ENCODE assay signal across 12 cellular contexts in the genomic region with DNA sequence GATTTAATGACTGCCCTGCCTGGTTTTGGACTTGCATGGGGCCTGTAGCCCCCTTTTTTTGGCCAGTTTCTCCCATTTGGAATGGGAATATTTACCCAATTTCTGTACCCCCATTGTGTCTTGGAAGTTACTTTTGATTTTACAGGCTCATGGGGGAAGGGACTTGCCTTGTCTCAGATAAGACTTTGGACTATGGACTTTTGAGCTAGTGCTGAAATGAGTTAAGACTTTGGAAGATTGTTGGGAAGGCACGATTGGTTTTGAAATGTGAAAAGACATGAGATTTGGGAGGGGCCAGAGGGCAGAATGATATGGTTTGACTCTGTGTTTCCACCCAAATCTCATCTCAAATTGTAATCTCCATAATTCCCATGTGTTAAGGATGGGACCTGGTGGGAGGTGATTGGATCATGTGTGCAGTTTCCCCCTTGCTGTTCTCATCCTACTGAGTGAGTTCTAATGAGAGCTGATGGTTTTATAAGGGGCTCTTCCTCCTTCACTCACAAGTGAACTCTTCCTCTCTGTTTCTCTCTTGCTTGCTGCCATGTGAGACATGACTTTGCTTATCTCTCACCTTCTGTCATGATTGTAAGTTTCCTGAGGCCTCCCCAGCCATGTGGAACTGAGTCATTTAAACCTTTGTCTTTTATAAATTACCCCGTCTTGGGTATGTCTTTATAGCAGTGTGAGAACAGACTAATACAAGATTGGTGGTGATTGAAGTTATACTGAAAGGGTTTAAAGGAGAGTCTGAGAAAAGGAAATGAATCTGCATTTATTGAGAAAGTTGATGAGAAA. TPM values are rescaled to one million over a fixed set of nuclear protein-coding genes. Genes with fewer than 3 reads are reported as not detected.
DNase-seq lines count a peak whose midpoint lies in the region; ATAC-seq, FAIRE-seq and TF ChIP-seq lines count a peak whose summit lies in the region.
"Not testable (repeated sequence)": the region's sequence is repeated elsewhere in the genome, so short reads cannot be mapped to it uniquely, and the experiment has no call there.
"Had no signal": no experiment of that assay in that cellular context is flagged by ENCODE, and none has a peak within 500 bp of the region (broad histone marks: within the 10 kb centered on the region; RNA-seq: fewer than 3 reads in every experiment).

No MANE protein-coding gene starts in this region.

- peaks cover 20% of the 10 kb centered on the region for H3K9me3 Mint-ChIP-seq in astrocyte (ENCODE audit: unreplicated experiment)

- not testable (repeated sequence) for H2AFZ ChIP-seq in PC-9; astrocyte (ENCODE audit: low read depth, low read length)

- not testable (repeated sequence) for TF ChIP-seq POLR2A in A549 (IDR thresholded peaks at IDR 0.05; ENCODE audit: low read length)

- H3K27me3 Mint-ChIP-seq in astrocyte (ENCODE audit: low read depth, unreplicated experiment), result peaks cover 14% of the 10 kb centered on the region

- not testable (repeated sequence) for FAIRE-seq in A549 (lab: Jason Lieb, UNC)
- FAIRE-seq in astrocyte (lab: Jason Lieb, UNC), result peak; percentile 55

- H3K79me2 ChIP-seq in PC-9 (ENCODE audit: low read depth), result peaks cover 98% of the 10 kb centered on the region
- not testable (repeated sequence) for H3K79me2 ChIP-seq in astrocyte (ENCODE audit: insufficient read depth, low read length)

- not testable (repeated sequence) for H3K4me1 Mint-ChIP-seq in astrocyte (ENCODE audit: low read depth, unreplicated experiment)

- not testable (repeated sequence) for H3K4me3 Mint-ChIP-seq in astrocyte (ENCODE audit: unreplicated experiment)

- H3K9me2 ChIP-seq in PC-9 (ENCODE audit: insufficient read depth), result not testable (repeated sequence)

- H3K27me3 ChIP-seq in PC-9 (ENCODE audit: insufficient read depth, low read depth); astrocyte (ENCODE audit: insufficient read depth, low read length): not testable (repeated sequence)

- intact Hi-C loops in PC-9 (cut with micrococcal nuclease; ENCODE audit: unreplicated experiment); left colon (cut with DNase I, micrococcal nuclease); mucosa of descending colon (cut with DNase I, micrococcal nuclease): not testable (repeated sequence)

- CTCF ChIA-PET in A549 (lab: Yijun Ruan, JAX), result interaction anchor here (1.0 to 1.7 kb wide), 3 partner anchors 39 to 303 kb away, joined by 3 to 7 read pairs (median 3); partner anchors contain the start of gene UGT1A5
- CTCF ChIA-PET in PC-9 (lab: Charles Lee), result not testable (repeated sequence)

- not testable (repeated sequence) for H3K9ac ChIP-seq in astrocyte (ENCODE audit: low read length)

- peaks cover 86% of the 10 kb centered on the region for H3K36me3 ChIP-seq in PC-9 (ENCODE audit: low read depth)
- not testable (repeated sequence) for H3K36me3 ChIP-seq in astrocyte (ENCODE audit: insufficient read depth, low read length); mucosa of descending colon (ENCODE audit: low read depth)

- not testable (repeated sequence) for H3K36me3 Mint-ChIP-seq in astrocyte (ENCODE audit: low read depth, unreplicated experiment)

- not testable (repeated sequence) for TF ChIP-seq CTCF in A549 (IDR thresholded peaks at IDR 0.05); PC-9 (conservative IDR thresholded peaks at IDR 0.05); astrocyte (IDR thresholded peaks at IDR 0.05; ENCODE audit: insufficient read depth, low read depth, low read length); mucosa of descending colon (IDR thresholded peaks at IDR 0.05)

- TF ChIP-seq RAD21 in A549 (conservative IDR thresholded peaks at IDR 0.05 in 1 of 2, IDR thresholded peaks at IDR 0.05 in 1 of 2), result not testable (repeated sequence)

- not testable (repeated sequence) for DNase-seq in A549 (ENCODE audit: low read depth in 1 of 2, low spot score in 1 of 2); astrocyte (ENCODE audit: low read depth); left colon; mucosa of descending colon
- peak in 1 of 2 experiments; percentile 25 for DNase-seq in PC-9

- H3K27ac Mint-ChIP-seq in astrocyte (ENCODE audit: unreplicated experiment), result not testable (repeated sequence)

- not testable (repeated sequence) for H3K4me3 ChIP-seq in A549; PC-9; astrocyte (ENCODE audit: insufficient read depth, low read depth, low read length); mucosa of descending colon

- peak overlapping the region; percentile 91 to 94 for H3K27ac ChIP-seq in A549
- H3K27ac ChIP-seq in PC-9, result 0 out of 2 replicates have a peak overlapping the region, but pooled peaks have one; percentile 3
- not testable (repeated sequence) for H3K27ac ChIP-seq in astrocyte (ENCODE audit: low read depth, low read length)

- H3K4me2 ChIP-seq in A549; PC-9; astrocyte (ENCODE audit: low read length): not testable (repeated sequence)

- not testable (repeated sequence) for TF ChIP-seq EP300 in A549 (IDR thresholded peaks at IDR 0.05)

- BruUV-seq in PC-9 (replicated peaks; lab: Mats Ljungman, UMichigan), result not testable (repeated sequence)

- ATAC-seq in A549, result not testable (repeated sequence)
- ATAC-seq in left colon, result peak; percentile 52
- peak; percentile 65 for ATAC-seq in mucosa of descending colon

- H3K9me3 ChIP-seq in A549, result peaks cover 70% of the 10 kb centered on the region
- H3K9me3 ChIP-seq in PC-9 (ENCODE audit: insufficient read depth, low read depth); astrocyte (ENCODE audit: insufficient read depth, low read depth, low read length); mucosa of descending colon: not testable (repeated sequence)

- peaks cover 17% of the 10 kb centered on the region for H3K4me1 ChIP-seq in A549
- not testable (repeated sequence) for H3K4me1 ChIP-seq in PC-9 (replicated peaks; ENCODE audit: insufficient read depth); astrocyte (ENCODE audit: insufficient read depth, low read length); mucosa of descending colon (ENCODE audit: low read depth)

- H4K20me1 ChIP-seq in PC-9 (ENCODE audit: insufficient read depth), result peaks cover 31% of the 10 kb centered on the region
- H4K20me1 ChIP-seq in astrocyte (ENCODE audit: insufficient read depth, low read length), result not testable (repeated sequence)

- POLR2A ChIA-PET in A549 (lab: Yijun Ruan, JAX), result not testable (repeated sequence)
- POLR2A ChIA-PET in PC-9 (lab: Charles Lee; ENCODE audit: unreplicated experiment), result interaction anchor here (0.6 to 0.8 kb wide), 2 partner anchors 9 to 155 kb away, joined by 4 to 7 read pairs; no protein-coding TSS in a partner anchor

- WGBS in A549 (ENCODE audit: missing lambda C conversion rate), result 69% methylated on average over 2 of the region's 2 CpGs

- H3F3A ChIP-seq in PC-9 (ENCODE audit: insufficient read depth, low read depth), result peaks cover 53% of the 10 kb centered on the region

RNA-seq across cellular contexts. Expression of gene UGT1A1, which starts 8.7 kb away (rescaled TPM):
- polyA plus RNA-seq in A549 (2011; rRNA removed) (1.9 and 2.5 TPM in 2 replicates), A549 (2017; fragmentation: RNase III; extraction: RNeasy Plus Mini Kit Qiagen cat#74134 plus additional on column Dnase treatment) (1.4 to 2.0 TPM (median 1.9 TPM) in 3 replicates)
- polyA plus RNA-seq in A549 (2012; cell fraction: cytosol; rRNA removed), result 0.75 and 0.96 TPM in 2 replicates
- 0.64 and 0.89 TPM in 2 replicates for polyA plus RNA-seq in A549 (2012; cell fraction: nucleus; rRNA removed)
- polyA minus RNA-seq in A549 (2011; rRNA and poly(A)+ RNA removed), result 3.4 and 3.5 TPM in 2 replicates
- total RNA-seq in PC-9 (2021) (64.8 and 70.5 TPM in 2 replicates), astrocyte (not detected in 2 replicates), left colon (10 to 100 TPM in 1 of 2 donors, 1 to 10 TPM in 1; 4.0 to 13.6 TPM), mucosa of descending colon (1 to 10 TPM; 4.0 to 7.0 (median 4.9) TPM)
- total RNA-seq: A172; A673; CD4-positive, alpha-beta memory T cell; CD4-positive, CD25-positive, alpha-beta regulatory T cell; CD8-positive, alpha-beta memory T cell had no signal
- polyA plus RNA-seq: AG04450; CD14-positive monocyte; CD4-positive, alpha-beta memory T cell; CD4-positive, CD25-positive, alpha-beta regulatory T cell; CD8-positive, alpha-beta memory T cell had no signal

RNA-seq across cellular contexts. Expression of gene UGT1A3, which starts 22.6 kb away (rescaled TPM):
- polyA plus RNA-seq in A549 (2011; rRNA removed) (0.39 and 0.49 TPM in 2 replicates), A549 (2017; fragmentation: RNase III; extraction: RNeasy Plus Mini Kit Qiagen cat#74134 plus additional on column Dnase treatment) (0.08 to 0.23 TPM (median 0.17 TPM) in 3 replicates)
- 0.05 and 0.06 TPM in 2 replicates for polyA plus RNA-seq in A549 (2012; cell fraction: cytosol; rRNA removed)
- 0.07 and 0.09 TPM in 2 replicates for polyA plus RNA-seq in A549 (2012; cell fraction: nucleus; rRNA removed)
- 0.62 and 0.73 TPM in 2 replicates for polyA minus RNA-seq in A549 (2011; rRNA and poly(A)+ RNA removed)
- total RNA-seq in PC-9 (2021) (60.3 and 67.1 TPM in 2 replicates), astrocyte (not detected in 2 replicates), left colon (1 to 10 TPM; 2.0 to 3.0 TPM), mucosa of descending colon (1 to 10 TPM; 2.6 to 4.7 (median 2.7) TPM)
- total RNA-seq: A172; A673; CD4-positive, alpha-beta memory T cell; CD4-positive, CD25-positive, alpha-beta regulatory T cell; CD8-positive, alpha-beta memory T cell had no signal
- polyA plus RNA-seq: AG04450; CD14-positive monocyte; CD4-positive, alpha-beta memory T cell; CD4-positive, CD25-positive, alpha-beta regulatory T cell; CD8-positive, alpha-beta memory T cell had no signal

RNA-seq across cellular contexts. Expression of gene MROH2A, which starts 26.7 kb away (rescaled TPM):
- polyA plus RNA-seq in A549 (2011; rRNA removed), result 0.63 and 0.71 TPM in 2 replicates
- polyA plus RNA-seq in A549 (2012; cell fraction: cytosol; rRNA removed), result 0.25 and 0.26 TPM in 2 replicates
- 0.30 and 0.58 TPM in 2 replicates for polyA plus RNA-seq in A549 (2012; cell fraction: nucleus; rRNA removed)
- polyA plus RNA-seq in A549 (2017; fragmentation: RNase III; extraction: RNeasy Plus Mini Kit Qiagen cat#74134 plus additional on column Dnase treatment), result 0.04 to 0.28 TPM (median 0.10 TPM) in 3 replicates
- polyA minus RNA-seq in A549 (2011; rRNA and poly(A)+ RNA removed), result 0.54 TPM in 1 of 2 replicates, not detected in the other
- 1.4 and 2.9 TPM in 2 replicates for total RNA-seq in PC-9 (2021)
- total RNA-seq in astrocyte, result not detected in 2 replicates
- total RNA-seq in left colon, result under 1 TPM in 1 of 2 donors, not detected in 1; 0.24 TPM
- under 1 TPM in 1 of 3 donors, not detected in 2; 0.20 TPM for total RNA-seq in mucosa of descending colon
- total RNA-seq: A172; CD4-positive, alpha-beta memory T cell; CD4-positive, CD25-positive, alpha-beta regulatory T cell; CD8-positive, alpha-beta memory T cell had no signal
- polyA plus RNA-seq: AG04450; CD14-positive monocyte; CD4-positive, alpha-beta memory T cell; CD4-positive, CD25-positive, alpha-beta regulatory T cell; CD8-positive, alpha-beta memory T cell had no signal

RNA-seq across cellular contexts. Expression of gene UGT1A4, which starts 32.9 kb away (rescaled TPM):
- polyA plus RNA-seq in A549 (2011; rRNA removed) (0.09 and 0.13 TPM in 2 replicates), A549 (2017; fragmentation: RNase III; extraction: RNeasy Plus Mini Kit Qiagen cat#74134 plus additional on column Dnase treatment) (0.05 to 0.14 TPM (median 0.12 TPM) in 3 replicates)
- 0.10 and 0.20 TPM in 2 replicates for polyA plus RNA-seq in A549 (2012; cell fraction: cytosol; rRNA removed)
- polyA plus RNA-seq in A549 (2012; cell fraction: nucleus; rRNA removed), result 0.30 and 0.43 TPM in 2 replicates
- polyA minus RNA-seq in A549 (2011; rRNA and poly(A)+ RNA removed), result 1.4 and 1.6 TPM in 2 replicates
- total RNA-seq in PC-9 (2021) (73.6 and 93.0 TPM in 2 replicates), astrocyte (not detected in 2 replicates), left colon (1 to 10 TPM; 2.2 to 4.0 TPM), mucosa of descending colon (1 to 10 TPM; 2.4 to 7.0 (median 2.9) TPM)
- total RNA-seq: A172; CD4-positive, alpha-beta memory T cell; CD4-positive, CD25-positive, alpha-beta regulatory T cell; CD8-positive, alpha-beta memory T cell had no signal
- polyA plus RNA-seq: AG04450; CD14-positive monocyte; CD4-positive, alpha-beta memory T cell; CD4-positive, CD25-positive, alpha-beta regulatory T cell; CD8-positive, alpha-beta memory T cell had no signal

RNA-seq across cellular contexts. Expression of gene UGT1A5, which starts 38.7 kb away (rescaled TPM):
- 0.05 TPM in 1 of 2 replicates, not detected in the other for polyA plus RNA-seq in A549 (2011; rRNA removed)
- 0.03 and 0.04 TPM in 2 replicates for polyA plus RNA-seq in A549 (2012; cell fraction: cytosol; rRNA removed)
- polyA plus RNA-seq in A549 (2012; cell fraction: nucleus; rRNA removed), result 0.02 TPM in 1 of 2 replicates, not detected in the other
- 0.12 TPM in 1 of 3 replicates, not detected in the others for polyA plus RNA-seq in A549 (2017; fragmentation: RNase III; extraction: RNeasy Plus Mini Kit Qiagen cat#74134 plus additional on column Dnase treatment)
- 1.1 and 1.2 TPM in 2 replicates for polyA minus RNA-seq in A549 (2011; rRNA and poly(A)+ RNA removed)
- total RNA-seq in PC-9 (2021), result 71.3 and 91.2 TPM in 2 replicates
- not detected in 2 replicates for total RNA-seq in astrocyte
- total RNA-seq in left colon, result 1 to 10 TPM; 2.1 to 3.7 TPM
- total RNA-seq in mucosa of descending colon, result 1 to 10 TPM; 2.1 to 6.5 (median 2.4) TPM
- total RNA-seq: A172; A673; CD4-positive, alpha-beta memory T cell; CD4-positive, CD25-positive, alpha-beta regulatory T cell; CD8-positive, alpha-beta memory T cell had no signal
- polyA plus RNA-seq: AG04450; CD14-positive monocyte; CD4-positive, alpha-beta memory T cell; CD4-positive, CD25-positive, alpha-beta regulatory T cell; CD8-positive, alpha-beta memory T cell had no signal

Comparison
In these comparisons a context has a peak if more than half of its experiments do, and no peak if none do; other contexts are left out.
1. RNA of gene UGT1A3, which starts 22.6 kb away (total RNA-seq): 60.3 to 67.1 TPM in PC-9; 2.0 to 3.0 TPM in left colon, 2.6 to 4.7 TPM in mucosa of descending colon and not detected in astrocyte; every median in the first group is over 10 times any median in the second.